Comparison of ENCODE assay signal across 16 cellular contexts in genomic region chr19:35703343-35703742, GRCh38. TPM values are rescaled to one million over a fixed set of nuclear protein-coding genes. Genes with fewer than 3 reads are reported as not detected.
DNase-seq lines count a peak whose midpoint lies in the region; ATAC-seq and TF ChIP-seq lines count a peak whose summit lies in the region.
"Had no signal": no experiment of that assay in that cellular context is flagged by ENCODE, and none has a peak within 500 bp of the region (broad histone marks: within the 10 kb centered on the region; RNA-seq: fewer than 3 reads in every experiment).

No MANE protein-coding gene starts in this region.

- no peak overlapping the region for H2AFZ ChIP-seq in KMS-11 (ENCODE audit: low read depth)

- no peaks in the 10 kb centered on the region for H3K4me1 ChIP-seq in KMS-11 (ENCODE audit: low read depth, poor library complexity, severe bottlenecking)
- peaks cover 5% of the 10 kb centered on the region for H3K4me1 ChIP-seq in psoas muscle
- no peaks in the 10 kb centered on the region for H3K4me1 ChIP-seq in foreskin keratinocyte
- H3K4me1 ChIP-seq: uterus had no signal

- TF ChIP-seq CTCF in KMS-11 (conservative IDR thresholded peaks at IDR 0.05; ENCODE audit: low read depth, low read length) (no peak), psoas muscle (IDR thresholded peaks at IDR 0.05) (no peak), foreskin keratinocyte (conservative IDR thresholded peaks at IDR 0.05) (no peak)

- no peak overlapping the region for H3K9ac ChIP-seq in KMS-11

- no peak overlapping the region for H3K27ac Mint-ChIP-seq in central memory CD8-positive, alpha-beta T cell (ENCODE audit: low read depth)

- H3K4me2 ChIP-seq in KMS-11, result peak overlapping the region; percentile 43; the same call in 1 of the 2 replicates

- ATAC-seq in central memory CD8-positive, alpha-beta T cell (replicated peaks; ENCODE audit: extremely low read depth, poor library complexity, severe bottlenecking), result no peak
- ATAC-seq in psoas muscle, result peak in 1 of 4 donors; percentile 23
- ATAC-seq in HG03460 (IDR thresholded peaks at IDR 0.05; ENCODE audit: unreplicated experiment), result no peak
- ATAC-seq in foreskin keratinocyte, result no peak

- H3K27ac ChIP-seq in KMS-11 (no peak overlapping the region), psoas muscle (no peak overlapping the region), foreskin keratinocyte (no peak overlapping the region)
- H3K27ac ChIP-seq: neutrophil, uterus had no signal

- peaks cover 25% of the 10 kb centered on the region for H3K27me3 ChIP-seq in KMS-11 (ENCODE audit: insufficient read depth, low read depth)
- H3K27me3 ChIP-seq in psoas muscle (ENCODE audit: insufficient read depth in 3 of 3, low read length in 2 of 3), result no peaks in the 10 kb centered on the region
- no peaks in the 10 kb centered on the region for H3K27me3 ChIP-seq in foreskin keratinocyte
- H3K27me3 ChIP-seq: uterus had no signal

- no peaks in the 10 kb centered on the region for H3K9me3 Mint-ChIP-seq in central memory CD8-positive, alpha-beta T cell
- H3K9me3 Mint-ChIP-seq: stimulated activated naive CD8-positive, alpha-beta T cell treated with anti-CD3 and anti-CD28 coated beads, Interleukin-15, Interleukin-2, amounts not matched to agents 100 ng/mL and 50 ng/mL, for 24 hours had no signal

- intact Hi-C loops in psoas muscle (cut with DNase I), result no loop called here

- no peaks in the 10 kb centered on the region for H4K20me1 ChIP-seq in KMS-11 (ENCODE audit: insufficient read depth)

- DNase-seq in NCI-H510A (lab: John Stamatoyannopoulos, UW) (peak; percentile 26), NCI-H510A treated with DMSO at 0.1 percent for 48 hours (lab: John Stamatoyannopoulos, UW) (no peak), psoas muscle (no peak), NAMALWA (ENCODE audit: low spot score) (no peak), foreskin keratinocyte (no peak)
- no peak for DNase-seq in central memory CD8-positive, alpha-beta T cell (ENCODE audit: low spot score in 2 of 2)
- DNase-seq: activated naive CD4-positive, alpha-beta T cell treated with anti-CD3 and anti-CD28 coated beads, Interleukin-2, amount 50 U/mL, for 16 hours; GOT3; KG1; small intestine; uterus had no signal

- H3K4me3 ChIP-seq in KMS-11 (IDR thresholded peaks at IDR 0.05; ENCODE audit: insufficient read depth, low read depth, low read length), result no peak overlapping the region
- peak overlapping the region; percentile 70 for H3K4me3 ChIP-seq in psoas muscle

- H3K9me3 ChIP-seq in psoas muscle, result no peaks in the 10 kb centered on the region
- H3K9me3 ChIP-seq: neutrophil, uterus had no signal

- no peaks in the 10 kb centered on the region for H3K27me3 Mint-ChIP-seq in central memory CD8-positive, alpha-beta T cell
- H3K27me3 Mint-ChIP-seq: stimulated activated naive CD8-positive, alpha-beta T cell treated with anti-CD3 and anti-CD28 coated beads, Interleukin-15, Interleukin-2, amounts not matched to agents 100 ng/mL and 50 ng/mL, for 24 hours had no signal

- peaks cover 8% of the 10 kb centered on the region for H3K4me1 Mint-ChIP-seq in central memory CD8-positive, alpha-beta T cell

- no peaks in the 10 kb centered on the region for H3K79me2 ChIP-seq in KMS-11 (ENCODE audit: insufficient read depth, low read depth)

- H3K36me3 Mint-ChIP-seq in central memory CD8-positive, alpha-beta T cell (ENCODE audit: insufficient read depth), result peaks cover 6% of the 10 kb centered on the region

- peak overlapping the region; percentile 90 for H3K4me3 Mint-ChIP-seq in central memory CD8-positive, alpha-beta T cell

- WGBS in psoas muscle, 3 donors, result 41 to 50% (median 44%) methylated on average over 8 to 9 of the region's 9 CpGs

- H3K36me3 ChIP-seq in KMS-11 (ENCODE audit: insufficient read depth) (no peaks in the 10 kb centered on the region), psoas muscle (ENCODE audit: insufficient read depth in 1 of 2, low read depth in 1 of 2) (no peaks in the 10 kb centered on the region)
- H3K36me3 ChIP-seq: neutrophil, uterus had no signal

RNA-seq across cellular contexts. Expression of gene ZBTB32, which starts 1.0 kb away (rescaled TPM):
- total RNA-seq in psoas muscle, result not detected
- under 1 TPM in 2 of 3 donors, not detected in 1; 0.08 to 0.10 TPM for polyA plus RNA-seq in psoas muscle
- not detected in 2 replicates for total RNA-seq in foreskin keratinocyte
- polyA plus RNA-seq in foreskin keratinocyte, result not detected in 2 replicates
- total RNA-seq: liver, uterus had no signal

RNA-seq across cellular contexts. Expression of gene KMT2B, which starts 14.5 kb away (rescaled TPM):
- total RNA-seq in psoas muscle (10 to 100 TPM; 18.0 to 29.0 (median 23.4) TPM), foreskin keratinocyte (12.9 and 13.0 TPM in 2 replicates)
- polyA plus RNA-seq in psoas muscle (10 to 100 TPM; 13.4 to 20.0 (median 19.2) TPM), foreskin keratinocyte (16.7 and 17.3 TPM in 2 replicates)

RNA-seq across cellular contexts. Expression of gene UPK1A, which starts 37.0 kb away (rescaled TPM):
- total RNA-seq in psoas muscle (not detected), foreskin keratinocyte (not detected in 2 replicates)
- polyA plus RNA-seq in psoas muscle (under 1 TPM; 0.17 to 0.31 (median 0.24) TPM), foreskin keratinocyte (0.07 TPM in 1 of 2 replicates, not detected in the other)
- polyA plus RNA-seq: small intestine had no signal

RNA-seq across cellular contexts. Expression of gene IGFLR1, which starts 38.9 kb away (rescaled TPM):
- total RNA-seq in psoas muscle (10 to 100 TPM in 1 of 4 donors, 1 to 10 TPM in 3; 2.0 to 12.4 (median 2.4) TPM), foreskin keratinocyte (3.4 and 3.8 TPM in 2 replicates)
- polyA plus RNA-seq in psoas muscle (10 to 100 TPM in 1 of 3 donors, 1 to 10 TPM in 2; 5.8 to 11.9 (median 9.9) TPM), foreskin keratinocyte (4.7 and 6.2 TPM in 2 replicates)

RNA-seq across cellular contexts. Expression of gene U2AF1L4, which starts 41.9 kb away (rescaled TPM):
- 10 to 100 TPM; 13.3 to 28.7 (median 19.6) TPM for total RNA-seq in psoas muscle
- 10 to 100 TPM; 12.3 to 26.6 (median 13.6) TPM for polyA plus RNA-seq in psoas muscle
- total RNA-seq in foreskin keratinocyte, result 10.4 and 12.7 TPM in 2 replicates
- 15.1 and 18.4 TPM in 2 replicates for polyA plus RNA-seq in foreskin keratinocyte
